17 cellular contexts compared by ENCODE assay signal in the genomic region with DNA sequence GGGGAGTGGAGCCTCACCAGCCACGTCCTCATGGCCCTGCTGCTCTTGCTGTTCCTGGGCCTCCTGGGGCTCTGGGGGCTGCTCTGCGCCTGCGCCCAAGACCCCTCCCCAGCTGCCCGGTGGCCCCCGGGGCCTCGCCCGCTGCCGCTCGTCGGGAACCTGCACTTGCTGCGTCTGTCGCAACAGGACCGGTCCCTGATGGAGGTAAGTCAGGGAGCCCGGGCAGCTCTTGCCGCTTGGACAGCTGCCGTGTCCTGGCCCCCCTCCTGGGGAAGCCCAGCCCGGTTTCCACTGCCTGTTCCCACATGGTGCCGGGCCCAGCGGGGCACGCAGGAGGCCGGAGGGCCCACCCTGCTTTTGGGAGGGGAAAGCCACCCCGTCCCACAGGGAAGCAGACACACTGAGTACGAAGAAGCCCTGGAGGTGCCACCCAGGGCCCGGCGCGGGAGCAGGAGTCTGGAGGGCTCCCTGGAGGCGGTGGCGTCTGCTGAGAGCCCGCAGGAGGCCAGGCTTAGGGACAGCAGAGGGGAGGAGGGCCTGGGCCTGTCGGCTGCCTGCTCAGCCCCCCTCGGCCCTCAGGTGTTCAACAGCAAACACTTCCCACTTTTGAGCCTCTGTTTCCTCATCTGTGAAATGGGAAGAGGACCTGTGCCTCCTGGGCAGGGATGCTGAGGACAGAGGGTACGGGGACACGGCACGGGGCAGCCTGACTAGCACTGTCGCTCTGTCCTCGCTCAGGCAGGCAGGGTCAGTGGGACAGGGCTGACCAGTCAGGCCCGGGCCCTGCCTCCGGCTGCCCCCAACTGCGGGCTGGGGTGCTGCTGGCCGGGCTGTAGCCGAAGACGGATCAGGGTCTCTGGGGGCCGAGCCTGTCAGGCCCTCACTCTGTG. TPM values are rescaled to one million over a fixed set of nuclear protein-coding genes. Genes with fewer than 3 reads are reported as not detected.
DNase-seq lines count a peak whose midpoint lies in the region; TF ChIP-seq lines count a peak whose summit lies in the region.
"Had no signal": no experiment of that assay in that cellular context is flagged by ENCODE, and none has a peak within 500 bp of the region (broad histone marks: within the 10 kb centered on the region; RNA-seq: fewer than 3 reads in every experiment).

No MANE protein-coding gene starts in this region.

- H3K27me3 ChIP-seq in hepatocyte, result no peaks in the 10 kb centered on the region

- no peaks in the 10 kb centered on the region for H3K9me3 ChIP-seq in hepatocyte (ENCODE audit: low read depth)
- H3K9me3 ChIP-seq: Peyer's patch had no signal

- TF ChIP-seq CTCF in hepatocyte (IDR thresholded peaks at IDR 0.05; ENCODE audit: poor library complexity) (no peak), osteocyte (IDR thresholded peaks at IDR 0.05) (no peak)

- no peaks in the 10 kb centered on the region for H3K9me3 Mint-ChIP-seq in osteocyte (ENCODE audit: unreplicated experiment)
- H3K9me3 Mint-ChIP-seq: GM23338 had no signal

- H3K4me1 ChIP-seq in hepatocyte (ENCODE audit: insufficient read depth), result peaks cover 32% of the 10 kb centered on the region

- WGBS in hepatocyte (ENCODE audit: low lambda C conversion rate, missing lambda C conversion rate), result 87% methylated on average over 40 of the region's 43 CpGs

- peak; percentile 21 to 63 for DNase-seq in NCI-H524 (lab: John Stamatoyannopoulos, UW)
- DNase-seq in NCI-H524 treated with DMSO at 0.1 percent for 48 hours (lab: John Stamatoyannopoulos, UW), result no peak
- DNase-seq in NCI-H2171 treated with DMSO at 0.1 percent for 48 hours (lab: John Stamatoyannopoulos, UW), result peak; percentile 82
- DNase-seq in hepatocyte (ENCODE audit: low spot score), result no peak
- no peak for DNase-seq in EL
- no peak for DNase-seq in NCI-H146 treated with DMSO at 0.1 percent for 48 hours (lab: John Stamatoyannopoulos, UW; ENCODE audit: unreplicated experiment)
- DNase-seq in AG08395 (ENCODE audit: low spot score), result no peak
- DNase-seq in osteocyte (ENCODE audit: extremely low spot score, unreplicated experiment), result no peak
- DNase-seq: Karpas-422, NCI-H2029, NCI-H510A treated with DMSO at 0.1 percent for 48 hours, Peyer's patch, SHP77, T-helper 1 cell had no signal

- peaks cover 8% of the 10 kb centered on the region for H3K79me2 ChIP-seq in hepatocyte

- no peaks in the 10 kb centered on the region for H3K36me3 ChIP-seq in hepatocyte (replicated peaks; ENCODE audit: insufficient read depth, low read depth)
- H3K36me3 ChIP-seq: Peyer's patch had no signal

- peaks cover 3% of the 10 kb centered on the region for H3K4me1 Mint-ChIP-seq in osteocyte (ENCODE audit: unreplicated experiment)

- H3K27ac Mint-ChIP-seq in osteocyte (ENCODE audit: unreplicated experiment), result no peak overlapping the region
- H3K27ac Mint-ChIP-seq: GM23338 had no signal

- peak overlapping the region; percentile 73 for H3K4me2 ChIP-seq in hepatocyte
- H3K4me2 ChIP-seq: GM23338 had no signal

- H3K27me3 Mint-ChIP-seq in osteocyte (ENCODE audit: unreplicated experiment), result no peaks in the 10 kb centered on the region

- H4K20me1 ChIP-seq in hepatocyte (ENCODE audit: insufficient read depth, poor library complexity, severe bottlenecking), result no peaks in the 10 kb centered on the region

- H3K27ac ChIP-seq in hepatocyte, result peak overlapping the region; percentile 39
- H3K27ac ChIP-seq: 22Rv1, Peyer's patch had no signal

- no peak overlapping the region for H3K4me3 ChIP-seq in hepatocyte
- H3K4me3 ChIP-seq: GM23338, Peyer's patch had no signal

- H2AFZ ChIP-seq in hepatocyte, result no peak overlapping the region
- H2AFZ ChIP-seq: GM23338 had no signal

- no peaks in the 10 kb centered on the region for H3K36me3 Mint-ChIP-seq in osteocyte (ENCODE audit: unreplicated experiment)

- no peak overlapping the region for H3K4me3 Mint-ChIP-seq in osteocyte (ENCODE audit: unreplicated experiment)
- H3K4me3 Mint-ChIP-seq: GM23338 had no signal

- H3K9me2 ChIP-seq in hepatocyte (replicated peaks; ENCODE audit: insufficient read depth), result no peaks in the 10 kb centered on the region

RNA-seq across cellular contexts. Expression of a gene that starts 0.4 kb away (rescaled TPM):
- total RNA-seq in hepatocyte, result 20.3 and 31.1 TPM in 2 replicates
- 72.3 and 112 TPM in 2 replicates for polyA plus RNA-seq in hepatocyte
- not detected in 2 replicates for total RNA-seq in osteocyte
- total RNA-seq: GM23338 had no signal
- polyA plus RNA-seq: BJ, GM23338 had no signal

RNA-seq across cellular contexts. Expression of a gene that starts 8.1 kb away (rescaled TPM):
- total RNA-seq in hepatocyte (9.9 and 11.6 TPM in 2 replicates), osteocyte (11.2 and 11.4 TPM in 2 replicates)
- 18.9 and 21.2 TPM in 2 replicates for polyA plus RNA-seq in hepatocyte

RNA-seq across cellular contexts. Expression of a gene that starts 28.9 kb away (rescaled TPM):
- total RNA-seq in hepatocyte (25.8 and 35.7 TPM in 2 replicates), osteocyte (5.8 and 7.0 TPM in 2 replicates)
- 16.3 and 25.6 TPM in 2 replicates for polyA plus RNA-seq in hepatocyte

Comparison
In these comparisons a context has a peak if more than half of its experiments do, and no peak if none do; other contexts are left out.
1. DNase-seq: peak in NCI-H524 (2 of 2) and NCI-H2171 treated with DMSO at 0.1 percent for 48 hours (single experiment); none in NCI-H524 treated with DMSO at 0.1 percent for 48 hours (single experiment), hepatocyte (single experiment), EL (single experiment), NCI-H146 treated with DMSO at 0.1 percent for 48 hours (single experiment), AG08395 (single experiment) and osteocyte (single experiment).
2. RNA of a gene that starts 0.4 kb away (total RNA-seq): 20.3 to 31.1 TPM in hepatocyte; not detected in osteocyte; every median in the first group is over 10 times any median in the second.